2 cellular contexts compared by ENCODE assay signal in genomic region chr18:79945118-79946042, GRCh38.
TF ChIP-seq lines count a peak whose summit lies in the region.

No MANE protein-coding gene starts in this region.

TF ChIP-seq in WTC11, 78 proteins besides CTCF, POLR2A, EP300 and RAD21:
- TF ChIP-seq NR3C1 (CRISPR knock-in tag; conservative IDR thresholded peaks at IDR 0.05; ENCODE audit: low read depth) (no peak), ERG (CRISPR knock-in tag; IDR thresholded peaks at IDR 0.05) (no peak), ZNF317 (CRISPR knock-in tag; IDR thresholded peaks at IDR 0.05; ENCODE audit: borderline replicate concordance, low read depth) (no peak), USF2 (CRISPR knock-in tag; IDR thresholded peaks at IDR 0.05) (no peak), MXD4 (CRISPR knock-in tag; IDR thresholded peaks at IDR 0.05; ENCODE audit: borderline replicate concordance) (no peak)

TF ChIP-seq in liver, 16 proteins besides CTCF, POLR2A, EP300 and RAD21:
- TF ChIP-seq HNF4A (conservative IDR thresholded peaks at IDR 0.05), result no peak
- TF ChIP-seq, protein P1, sequence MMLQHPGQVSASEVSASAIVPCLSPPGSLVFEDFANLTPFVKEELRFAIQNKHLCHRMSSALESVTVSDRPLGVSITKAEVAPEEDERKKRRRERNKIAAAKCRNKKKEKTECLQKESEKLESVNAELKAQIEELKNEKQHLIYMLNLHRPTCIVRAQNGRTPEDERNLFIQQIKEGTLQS (IDR thresholded peaks at IDR 0.05), result no peak
- TF ChIP-seq NR2F2 (IDR thresholded peaks at IDR 0.05), result no peak
- no peak for TF ChIP-seq HNF4G (IDR thresholded peaks at IDR 0.05)
- no peak for TF ChIP-seq SP1 (IDR thresholded peaks at IDR 0.05)
- no peak for TF ChIP-seq EGR1 (IDR thresholded peaks at IDR 0.05; ENCODE audit: low read depth in 2 of 2)
- no peak for TF ChIP-seq RXRA (IDR thresholded peaks at IDR 0.05)
- no peak for TF ChIP-seq REST (IDR thresholded peaks at IDR 0.05)
- TF ChIP-seq TAF1 (conservative IDR thresholded peaks at IDR 0.05), result no peak
- no peak for TF ChIP-seq MAX (IDR thresholded peaks at IDR 0.05)
- TF ChIP-seq, protein P2, sequence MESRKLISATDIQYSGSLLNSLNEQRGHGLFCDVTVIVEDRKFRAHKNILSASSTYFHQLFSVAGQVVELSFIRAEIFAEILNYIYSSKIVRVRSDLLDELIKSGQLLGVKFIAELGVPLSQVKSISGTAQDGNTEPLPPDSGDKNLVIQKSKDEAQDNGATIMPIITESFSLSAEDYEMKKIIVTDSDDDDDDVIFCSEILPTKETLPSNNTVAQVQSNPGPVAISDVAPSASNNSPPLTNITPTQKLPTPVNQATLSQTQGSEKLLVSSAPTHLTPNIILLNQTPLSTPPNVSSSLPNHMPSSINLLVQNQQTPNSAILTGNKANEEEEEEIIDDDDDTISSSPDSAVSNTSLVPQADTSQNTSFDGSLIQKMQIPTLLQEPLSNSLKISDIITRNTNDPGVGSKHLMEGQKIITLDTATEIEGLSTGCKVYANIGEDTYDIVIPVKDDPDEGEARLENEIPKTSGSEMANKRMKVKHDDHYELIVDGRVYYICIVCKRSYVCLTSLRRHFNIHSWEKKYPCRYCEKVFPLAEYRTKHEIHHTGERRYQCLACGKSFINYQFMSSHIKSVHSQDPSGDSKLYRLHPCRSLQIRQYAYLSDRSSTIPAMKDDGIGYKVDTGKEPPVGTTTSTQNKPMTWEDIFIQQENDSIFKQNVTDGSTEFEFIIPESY (IDR thresholded peaks at IDR 0.05), result no peak
- TF ChIP-seq GABPA (IDR thresholded peaks at IDR 0.05 in 1 of 2, conservative IDR thresholded peaks at IDR 0.05 in 1 of 2), result no peak
TF ChIP-seq in liver: peak in this region for 0.
